ENCODE assay signal across 8 cellular contexts in the genomic region with DNA sequence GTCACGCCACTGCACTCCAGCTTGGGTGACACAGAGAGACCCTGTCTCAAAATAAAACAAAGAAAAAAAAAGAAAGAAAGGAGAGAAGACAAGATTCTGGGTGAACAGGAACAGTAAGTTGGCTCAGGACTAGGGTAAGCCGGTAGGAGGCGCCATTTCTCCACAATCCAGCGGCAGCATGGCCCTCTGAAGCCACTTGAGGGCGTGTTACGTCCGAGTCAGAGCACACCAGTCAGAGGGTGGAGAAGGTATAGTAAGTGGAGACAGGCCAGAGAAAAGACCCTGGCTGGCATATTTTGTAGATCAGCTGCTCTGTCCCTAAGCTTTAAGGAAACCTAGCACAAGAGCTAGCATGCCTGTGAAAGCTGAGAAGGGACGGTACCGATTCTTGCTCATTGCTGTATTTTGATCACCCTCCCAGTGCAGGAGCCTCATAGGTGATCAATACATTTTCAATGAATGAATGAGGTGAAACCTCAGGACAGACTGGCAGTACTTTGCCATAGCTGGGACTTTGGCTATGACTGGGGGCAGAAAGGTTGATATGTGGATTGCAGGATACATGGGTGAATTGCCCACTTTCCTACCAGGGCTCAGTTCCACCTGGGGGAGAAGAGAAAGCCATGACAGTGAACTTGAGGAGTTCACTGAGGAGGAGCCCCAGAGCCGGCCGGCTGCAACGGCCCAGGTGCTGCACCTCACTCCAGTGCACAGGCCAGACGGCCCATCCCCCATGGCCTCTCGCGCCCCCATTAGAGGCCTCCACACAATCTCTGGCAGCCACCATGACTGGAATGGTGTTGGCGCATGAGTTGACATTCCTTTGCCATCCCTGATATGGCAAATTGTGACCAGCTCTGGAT. TPM values are rescaled to one million over a fixed set of nuclear protein-coding genes. Genes with fewer than 3 reads are reported as not detected.
DNase-seq lines count a peak whose midpoint lies in the region; ATAC-seq and TF ChIP-seq lines count a peak whose summit lies in the region.

No MANE protein-coding gene starts in this region.

- no peak overlapping the region for H4K91ac ChIP-seq in neuronal stem cell (ENCODE audit: low read depth, low read length, poor library complexity)

- H3K79me2 ChIP-seq in Karpas-422 (ENCODE audit: low read length) (peaks cover 36% of the 10 kb centered on the region), fibroblast of lung (ENCODE audit: control insufficient read depth, insufficient read depth, low read length) (no peaks in the 10 kb centered on the region)

- H3K4me1 ChIP-seq in Karpas-422 (ENCODE audit: low read length) (peaks cover 81% of the 10 kb centered on the region), fibroblast of lung (ENCODE audit: control insufficient read depth, extremely low read depth, insufficient read depth, low read length) (peaks cover 23% of the 10 kb centered on the region), neuronal stem cell (ENCODE audit: control insufficient read depth in 2 of 2, insufficient read depth in 1 of 2, low read depth in 1 of 2, low read length in 2 of 2) (peaks cover 0 to 5% of the 10 kb centered on the region in 2 donors)

- no peaks in the 10 kb centered on the region for H3K9me3 ChIP-seq in Karpas-422 (ENCODE audit: low read length)
- no peaks in the 10 kb centered on the region for H3K9me3 ChIP-seq in fibroblast of lung (ENCODE audit: control insufficient read depth, insufficient read depth, low read depth, low read length)
- no peaks in the 10 kb centered on the region for H3K9me3 ChIP-seq in neuronal stem cell (replicated peaks in 1 of 2; ENCODE audit: control insufficient read depth in 2 of 2, insufficient read depth in 1 of 2, low read depth in 1 of 2, low read length in 2 of 2)

- no peaks in the 10 kb centered on the region for H3K9me2 ChIP-seq in Karpas-422 (replicated peaks; ENCODE audit: insufficient read depth, low read length)

- H3K36me3 ChIP-seq in Karpas-422 (ENCODE audit: insufficient read depth, low read length) (peaks cover 64% of the 10 kb centered on the region), fibroblast of lung (ENCODE audit: control insufficient read depth, insufficient read depth, low read length) (no peaks in the 10 kb centered on the region), neuronal stem cell (replicated peaks in 1 of 2; ENCODE audit: control insufficient read depth in 2 of 2, insufficient read depth in 2 of 2, low read length in 2 of 2) (no peaks in the 10 kb centered on the region)

- H2BK12ac ChIP-seq in neuronal stem cell (ENCODE audit: low read length): no peak overlapping the region

- DNase-seq in Karpas-422 (peak; percentile 97), fibroblast of lung (ENCODE audit: low read depth in 2 of 2) (peak; percentile 79 to 90), neuronal stem cell (ENCODE audit: low spot score) (peak; percentile 88), stromal cell of bone marrow (ENCODE audit: low read depth) (peak; percentile 74)
- DNase-seq in activated T-cell treated with anti-CD3 and anti-CD28 coated beads, Interleukin-2, amount 50 U/mL, for 1 hour: peak; percentile 88

- H3K4me3 ChIP-seq in Karpas-422 (ENCODE audit: low read length) (peak overlapping the region; percentile 19; the same call in 1 of the 2 replicates), fibroblast of lung (replicated peaks in 1 of 4; ENCODE audit: control extremely low read depth in 1 of 4, insufficient read depth in 1 of 4, low read depth in 3 of 4, low read length in 4 of 4) (no peak overlapping the region), neuronal stem cell (ENCODE audit: low read length in 2 of 2) (no peak overlapping the region)

- H3K27ac ChIP-seq in C4-2B: no peak overlapping the region
- H3K27ac ChIP-seq in Karpas-422 (ENCODE audit: low read length): peak overlapping the region; percentile 100
- H3K27ac ChIP-seq in fibroblast of lung (ENCODE audit: insufficient read depth, low read length): no peak overlapping the region
- H3K27ac ChIP-seq in neuronal stem cell (replicated peaks; ENCODE audit: low read length): no peak overlapping the region

- no peak overlapping the region for H2BK15ac ChIP-seq in neuronal stem cell (ENCODE audit: low read length)

- no CpG with 5 or more reads among the region's 16 CpGs for WGBS in neuronal stem cell (ENCODE audit: extremely low coverage in 2 of 2, insufficient read length in 2 of 2, insufficient replicate concordance in 1 of 2), 2 donors

- no peak overlapping the region for H4K8ac ChIP-seq in neuronal stem cell (ENCODE audit: low read depth, low read length)

- H2AFZ ChIP-seq in Karpas-422 (ENCODE audit: low read length): no peak overlapping the region
- no peak overlapping the region for H2AFZ ChIP-seq in fibroblast of lung (ENCODE audit: low read length)
- no peak overlapping the region for H2AFZ ChIP-seq in neuronal stem cell (ENCODE audit: low read length)

- H3K9ac ChIP-seq in Karpas-422 (ENCODE audit: low read length) (peak overlapping the region; percentile 71), fibroblast of lung (ENCODE audit: insufficient read depth, low read length) (no peak overlapping the region), neuronal stem cell (ENCODE audit: low read depth, low read length, poor library complexity) (no peak overlapping the region)

- no peak overlapping the region for H2AK5ac ChIP-seq in neuronal stem cell (ENCODE audit: low read depth, low read length)

- peak; percentile 53 for ATAC-seq in GM19372 (IDR thresholded peaks at IDR 0.05; ENCODE audit: low read depth, unreplicated experiment)

- peak; percentile 90 for TF ChIP-seq CTCF in C4-2B (conservative IDR thresholded peaks at IDR 0.05)
- TF ChIP-seq CTCF in fibroblast of lung (conservative IDR thresholded peaks at IDR 0.05 in 1 of 2, IDR thresholded peaks at IDR 0.05 in 1 of 2; ENCODE audit: low read depth in 1 of 2, low read length in 2 of 2): peak; percentile 100

- H2BK120ac ChIP-seq in neuronal stem cell (ENCODE audit: low read depth, low read length): no peak overlapping the region

- H3K14ac ChIP-seq in neuronal stem cell (ENCODE audit: low read length): peak overlapping the region; percentile 58

- H3K18ac ChIP-seq in neuronal stem cell (ENCODE audit: low read length): no peak overlapping the region

- no peak overlapping the region for H2BK5ac ChIP-seq in neuronal stem cell (ENCODE audit: low read length)

- H3K4me2 ChIP-seq in Karpas-422 (ENCODE audit: low read depth, low read length, poor library complexity, severe bottlenecking) (peak overlapping the region; percentile 60), fibroblast of lung (ENCODE audit: extremely low read depth, insufficient read depth, low read length) (no peak overlapping the region), neuronal stem cell (ENCODE audit: insufficient read depth, low read length, poor library complexity, severe bottlenecking) (no peak overlapping the region)

- H3K27me3 ChIP-seq in Karpas-422 (ENCODE audit: low read length) (no peaks in the 10 kb centered on the region), fibroblast of lung (ENCODE audit: control insufficient read depth, insufficient read depth, low read length) (no peaks in the 10 kb centered on the region), neuronal stem cell (ENCODE audit: control insufficient read depth in 3 of 3, insufficient read depth in 3 of 3, low read depth in 1 of 3, low read length in 3 of 3) (peaks cover 0 to 22% (median 0%) of the 10 kb centered on the region in 3 experiments)

- peaks cover 4% of the 10 kb centered on the region; the same call in 1 of the 2 replicates for H4K20me1 ChIP-seq in Karpas-422 (ENCODE audit: insufficient read depth, low read depth, low read length)
- no peaks in the 10 kb centered on the region for H4K20me1 ChIP-seq in fibroblast of lung (ENCODE audit: control insufficient read depth, extremely low read depth, insufficient read depth, low read length)

- H3K23ac ChIP-seq in neuronal stem cell (ENCODE audit: low read depth, low read length, poor library complexity): no peak overlapping the region

- no peak overlapping the region for H3K4ac ChIP-seq in neuronal stem cell (ENCODE audit: low read length)

- no peaks in the 10 kb centered on the region for H3K79me1 ChIP-seq in neuronal stem cell (ENCODE audit: low read depth, low read length)

TF ChIP-seq in PFSK-1, 5 proteins besides CTCF, POLR2A, EP300 and RAD21 (continues in another document):
- no peak for TF ChIP-seq FOXP2 (optimal IDR thresholded peaks at IDR 0.05; ENCODE audit: borderline replicate concordance, extremely low read depth, extremely low read length, insufficient read depth)

RNA-seq across cellular contexts. Expression of gene POU2F2, which starts 23.5 kb away (rescaled TPM):
- 61.9 and 69.4 TPM in 2 replicates for total RNA-seq in Karpas-422 (2014; rRNA removed; shearing (Covaris generic); ENCODE audit: low replicate concordance)
- 1.0 TPM for polyA plus RNA-seq in PFSK-1 (2012; ENCODE audit: insufficient read length, low read depth)
- total RNA-seq in fibroblast of lung: under 0.01 and 0.17 TPM in 2 replicates
- polyA plus RNA-seq in fibroblast of lung: 0.31 and 0.43 TPM in 2 replicates
- 0.56 and 0.91 TPM in 2 replicates for polyA plus RNA-seq in fibroblast of lung (2012)
- 0.39 TPM in 1 of 2 replicates, not detected in the other for polyA minus RNA-seq in fibroblast of lung (ENCODE audit: low replicate concordance)
- polyA plus RNA-seq in neuronal stem cell (2013, experiment 1 of 2): 2.4 TPM
- 2.5 TPM for polyA plus RNA-seq in neuronal stem cell (2013, experiment 2 of 2)

RNA-seq across cellular contexts. Expression of gene ZNF574, which starts 32.8 kb away (rescaled TPM):
- 15.1 and 23.5 TPM in 2 replicates for total RNA-seq in Karpas-422 (2014; rRNA removed; shearing (Covaris generic); ENCODE audit: low replicate concordance)
- polyA plus RNA-seq in PFSK-1 (2012; ENCODE audit: insufficient read length, low read depth): 24.3 TPM
- 7.7 and 9.9 TPM in 2 replicates for total RNA-seq in fibroblast of lung
- polyA plus RNA-seq in fibroblast of lung: 5.1 and 6.6 TPM in 2 replicates
- 7.4 and 11.2 TPM in 2 replicates for polyA plus RNA-seq in fibroblast of lung (2012)
- 34.2 and 46.5 TPM in 2 replicates for polyA minus RNA-seq in fibroblast of lung (ENCODE audit: low replicate concordance)
- 13.3 TPM for polyA plus RNA-seq in neuronal stem cell (2013, experiment 1 of 2)
- 13.5 TPM for polyA plus RNA-seq in neuronal stem cell (2013, experiment 2 of 2)

RNA-seq across cellular contexts. Expression of gene GRIK5, which starts 38.8 kb away (rescaled TPM):
- total RNA-seq in Karpas-422 (2014; rRNA removed; shearing (Covaris generic); ENCODE audit: low replicate concordance): 0.07 and 1.4 TPM in 2 replicates
- 1.5 TPM for polyA plus RNA-seq in PFSK-1 (2012; ENCODE audit: insufficient read length, low read depth)
- 0.77 and 3.5 TPM in 2 replicates for total RNA-seq in fibroblast of lung
- polyA plus RNA-seq in fibroblast of lung: 0.03 and 0.69 TPM in 2 replicates
- 0.31 and 1.4 TPM in 2 replicates for polyA plus RNA-seq in fibroblast of lung (2012)
- polyA minus RNA-seq in fibroblast of lung (ENCODE audit: low replicate concordance): 0.12 and 3.6 TPM in 2 replicates
- 21.6 TPM for polyA plus RNA-seq in neuronal stem cell (2013, experiment 1 of 2)
- polyA plus RNA-seq in neuronal stem cell (2013, experiment 2 of 2): 21.7 TPM

Comparison
In these comparisons a context has a peak if more than half of its experiments do, and no peak if none do; other contexts are left out.
1. RNA of gene POU2F2, which starts 23.5 kb away (total RNA-seq): 61.9 to 69.4 TPM in Karpas-422; under 0.01 to 0.17 TPM in fibroblast of lung; every median in the first group is over 10 times any median in the second.
2. Peak in every context shown above with its lines, with median percentiles within 50 percentile points of each other: DNase-seq.